In the genomic region with DNA sequence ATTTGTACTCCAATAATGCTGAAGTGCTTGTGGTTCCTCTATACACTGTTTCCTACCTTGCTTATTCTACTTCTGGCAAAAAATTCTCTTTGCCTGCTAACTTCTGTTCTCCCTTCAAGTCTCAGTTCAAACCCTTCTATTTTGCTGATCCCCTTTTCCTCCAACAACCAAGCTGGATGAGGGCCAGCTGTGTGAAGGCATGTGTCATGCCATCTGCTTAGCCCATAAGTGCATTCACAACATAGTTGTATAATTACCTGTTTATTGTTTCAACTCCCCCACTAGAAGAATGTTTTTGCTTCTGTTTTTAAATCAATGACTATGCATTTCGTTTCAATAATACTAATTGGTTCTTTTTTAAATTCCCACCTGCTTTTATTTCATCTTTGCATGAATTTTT, we compare ENCODE assay signal across 23 cellular contexts.
"Had no signal": no experiment of that assay in that cellular context is flagged by ENCODE, and none has a peak within 500 bp of the region (broad histone marks: within the 10 kb centered on the region; RNA-seq: fewer than 3 reads in every experiment).

No MANE protein-coding gene starts in this region.

- FAIRE-seq: endometrium, keratinocyte had no signal

- H3K27ac ChIP-seq: breast epithelium, coronary artery, right atrium auricular region, skin epidermis, tibial artery had no signal

- H3K4me3 Mint-ChIP-seq: activated CD4-positive, alpha-beta T cell treated with anti-CD3 and anti-CD28 coated beads, Interleukin-2, amount 10 ng/mL, durations not matched to agents 7 days and 5 days; activated CD8-positive, alpha-beta T cell treated with anti-CD3 and anti-CD28 coated beads, Interleukin-2, amount 10 ng/mL, durations not matched to agents 7 days and 5 days; activated naive CD4-positive, alpha-beta T cell treated with anti-CD3 and anti-CD28 coated beads, Interleukin-2, amount 10 ng/mL, durations not matched to agents 7 days and 5 days; activated naive CD8-positive, alpha-beta T cell treated with anti-CD3 and anti-CD28 coated beads, Interleukin-2, amount 50 U/mL, for 24 hours; activated T-cell treated with anti-CD3 and anti-CD28 coated beads, Interleukin-2, amount 50 U/mL, for 4 hours; neural crest cell had no signal

- H3K4me1 Mint-ChIP-seq: activated CD4-positive, alpha-beta T cell treated with anti-CD3 and anti-CD28 coated beads, Interleukin-2, amount 10 ng/mL, durations not matched to agents 7 days and 5 days; activated naive CD4-positive, alpha-beta T cell treated with anti-CD3 and anti-CD28 coated beads, Interleukin-2, amount 10 ng/mL, durations not matched to agents 7 days and 5 days; activated naive CD8-positive, alpha-beta T cell treated with anti-CD3 and anti-CD28 coated beads, Interleukin-2, amount 50 U/mL, for 24 hours had no signal

- H3K27me3 ChIP-seq: breast epithelium, right atrium auricular region, tibial artery had no signal

- H3K36me3 ChIP-seq: breast epithelium, right atrium auricular region, tibial artery had no signal

- H3K27ac Mint-ChIP-seq: activated CD4-positive, alpha-beta T cell treated with anti-CD3 and anti-CD28 coated beads, Interleukin-2, amount 10 ng/mL, durations not matched to agents 7 days and 5 days; activated CD8-positive, alpha-beta T cell treated with anti-CD3 and anti-CD28 coated beads, Interleukin-2, amount 10 ng/mL, durations not matched to agents 7 days and 5 days; activated naive CD4-positive, alpha-beta T cell treated with anti-CD3 and anti-CD28 coated beads, Interleukin-2, amount 10 ng/mL, durations not matched to agents 7 days and 5 days; activated naive CD8-positive, alpha-beta T cell treated with anti-CD3 and anti-CD28 coated beads, Interleukin-2, amount 50 U/mL, for 24 hours had no signal

- DNase-seq: activated CD4-positive, alpha-beta T cell treated with anti-CD3 and anti-CD28 coated beads, Interleukin-2, amount 10 ng/mL, durations not matched to agents 7 days and 5 days; activated CD8-positive, alpha-beta T cell treated with anti-CD3 and anti-CD28 coated beads, Interleukin-2, amount 10 ng/mL, durations not matched to agents 7 days and 5 days; activated naive CD4-positive, alpha-beta T cell treated with anti-CD3 and anti-CD28 coated beads, Interleukin-2, amount 10 ng/mL, durations not matched to agents 7 days and 5 days; activated naive CD8-positive, alpha-beta T cell treated with anti-CD3 and anti-CD28 coated beads, Interleukin-2, amount 50 U/mL, for 24 hours; activated T-cell treated with anti-CD3 and anti-CD28 coated beads, Interleukin-2, amount 50 U/mL, for 4 hours; aorta; erythroblast; foreskin melanocyte; hypothalamus; stimulated activated naive CD8-positive, alpha-beta T cell treated with anti-CD3 and anti-CD28 coated beads, Interleukin-15, Interleukin-2, amounts not matched to agents 100 U/mL and 50 U/mL, for 24 hours; substantia nigra; T1000; tibial artery had no signal

- H3K4me3 ChIP-seq: breast epithelium, coronary artery, lung, right atrium auricular region, skin epidermis, tibial artery had no signal

- H3K36me3 Mint-ChIP-seq: activated naive CD4-positive, alpha-beta T cell treated with anti-CD3 and anti-CD28 coated beads, Interleukin-2, amount 10 ng/mL, durations not matched to agents 7 days and 5 days had no signal

- H3K9me3 ChIP-seq: breast epithelium, right atrium auricular region, tibial artery had no signal

- H3K4me1 ChIP-seq: breast epithelium, right atrium auricular region, tibial artery had no signal

- H3K27me3 Mint-ChIP-seq: activated CD4-positive, alpha-beta T cell treated with anti-CD3 and anti-CD28 coated beads, Interleukin-2, amount 10 ng/mL, durations not matched to agents 7 days and 5 days; activated naive CD4-positive, alpha-beta T cell treated with anti-CD3 and anti-CD28 coated beads, Interleukin-2, amount 10 ng/mL, durations not matched to agents 7 days and 5 days; activated naive CD8-positive, alpha-beta T cell treated with anti-CD3 and anti-CD28 coated beads, Interleukin-2, amount 50 U/mL, for 24 hours had no signal

- ATAC-seq: activated CD4-positive, CD25-positive, alpha-beta regulatory T cell treated with anti-CD3 and anti-CD28 coated beads, Interleukin-2, amount 50 U/mL, for 24 hours; activated CD8-positive, alpha-beta T cell treated with anti-CD3 and anti-CD28 coated beads, Interleukin-2, amount 10 ng/mL, durations not matched to agents 7 days and 5 days; activated naive CD8-positive, alpha-beta T cell treated with anti-CD3 and anti-CD28 coated beads, Interleukin-2, amount 50 U/mL, for 24 hours; activated T-cell treated with anti-CD3 and anti-CD28 coated beads, Interleukin-2, amount 50 U/mL, for 4 hours; left lobe of liver; stimulated activated naive CD8-positive, alpha-beta T cell treated with anti-CD3 and anti-CD28 coated beads, Interleukin-15, Interleukin-2, amounts not matched to agents 100 U/mL and 50 U/mL, for 24 hours had no signal
